Comparison of ENCODE assay signal across 7 cellular contexts in the genomic region with DNA sequence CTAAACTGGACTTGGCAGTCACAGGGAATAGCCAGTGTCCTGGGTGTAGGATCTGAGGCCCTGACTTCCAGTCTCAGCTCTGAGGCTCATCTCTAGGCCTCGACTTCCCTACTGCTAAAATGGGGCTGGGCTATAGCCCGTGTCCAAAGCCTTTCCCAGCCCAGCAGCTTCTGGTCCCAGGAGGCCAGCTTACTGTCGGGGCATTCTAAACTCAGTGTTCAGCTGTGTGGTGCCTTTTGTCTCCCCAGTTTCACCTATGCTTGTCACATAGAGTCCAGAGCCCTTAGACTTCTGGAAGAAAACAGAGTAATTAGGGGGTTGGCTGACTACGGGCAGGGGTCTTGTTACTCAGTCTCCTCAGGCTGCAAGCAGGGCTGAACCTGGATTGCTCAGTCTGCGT.
"Had no signal": no experiment of that assay in that cellular context is flagged by ENCODE, and none has a peak within 500 bp of the region (broad histone marks: within the 10 kb centered on the region; RNA-seq: fewer than 3 reads in every experiment).

No MANE protein-coding gene starts in this region.

- H3K4me1 ChIP-seq: HAP-1 had no signal

- H3K36me3 ChIP-seq: HAP-1 had no signal

- H3K4me2 ChIP-seq: GM23338 had no signal

- H3K4me3 ChIP-seq: GM23338, HAP-1 had no signal

- H3K27ac ChIP-seq: HL-60 had no signal

- H2AFZ ChIP-seq: GM23338 had no signal

- DNase-seq: H7, HFFc6, KBM-7 had no signal

- H3K9me3 ChIP-seq: HAP-1 had no signal

- FAIRE-seq: HepG2 had no signal
